9 cellular contexts compared by ENCODE assay signal in the genomic region with DNA sequence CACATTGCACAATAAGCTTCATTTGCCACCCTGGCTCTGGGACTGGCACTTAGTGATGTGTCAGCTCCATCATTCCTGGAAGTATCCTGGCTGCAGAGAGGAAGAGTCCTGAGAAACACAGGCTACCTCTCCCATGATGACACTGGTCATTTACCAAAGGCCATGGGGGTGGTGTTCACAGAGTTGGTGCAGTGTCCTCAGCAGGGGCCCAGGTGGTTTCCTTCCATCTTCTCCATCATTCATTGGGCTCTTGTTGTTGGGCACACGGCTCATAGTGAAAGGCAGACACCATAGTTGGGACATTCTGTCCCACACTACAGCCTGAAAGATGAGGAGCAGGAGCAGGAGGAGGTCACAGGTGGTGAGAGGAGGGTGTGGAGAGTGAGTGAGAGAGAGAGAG. TPM values are rescaled to one million over a fixed set of nuclear protein-coding genes. Genes with fewer than 3 reads are reported as not detected.
"Had no signal": no experiment of that assay in that cellular context is flagged by ENCODE, and none has a peak within 500 bp of the region (broad histone marks: within the 10 kb centered on the region; RNA-seq: fewer than 3 reads in every experiment).

No MANE protein-coding gene starts in this region.

- DNase-seq: GM23248, GOT3, H9, HCEC 1CT, KBM-7 had no signal

- H3K9me3 Mint-ChIP-seq: H9 had no signal

- FAIRE-seq: H54 had no signal

- H3K27ac Mint-ChIP-seq: H9, IgD-negative memory B cell had no signal

- H3K4me3 Mint-ChIP-seq: H9, IgD-negative memory B cell had no signal

- H3K9ac ChIP-seq: GM23248 had no signal

- H3K4me3 ChIP-seq: GM23248 had no signal

- H2AFZ ChIP-seq: GM23248 had no signal

- H3K27ac ChIP-seq: GM23248, HL-60 had no signal

- H3K27me3 Mint-ChIP-seq: IgD-negative memory B cell had no signal

RNA-seq across cellular contexts. Expression of gene CST1, which starts 15.8 kb away (rescaled TPM):
- total RNA-seq: GM23248, HT1080 had no signal
- polyA plus RNA-seq: GM23248, IgD-negative memory B cell had no signal

RNA-seq across cellular contexts. Expression of gene CST2, which starts 60.0 kb away (rescaled TPM):
- total RNA-seq: H9, HT1080 had no signal
- polyA plus RNA-seq: IgD-negative memory B cell had no signal
